In the genomic region with DNA sequence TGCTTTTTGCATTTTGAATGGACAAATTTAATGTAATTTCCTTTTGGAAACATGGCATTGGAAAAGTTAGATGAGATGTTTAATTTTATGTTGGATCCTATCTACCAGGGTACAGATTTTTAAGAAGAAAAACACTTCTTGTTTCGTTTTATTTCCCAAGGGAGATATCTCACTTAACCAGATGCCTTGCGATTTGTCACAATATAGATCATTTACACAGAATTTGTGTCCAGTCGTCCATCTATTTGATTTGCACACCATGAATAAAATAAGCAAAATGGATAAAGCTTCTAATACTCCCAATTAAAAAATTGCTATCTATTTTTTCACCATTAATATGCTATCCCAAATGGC, we compare ENCODE assay signal across 1 cellular context.
TF ChIP-seq lines count a peak whose summit lies in the region.

No MANE protein-coding gene starts in this region.

TF ChIP-seq in GM12878, 131 proteins besides CTCF, POLR2A, EP300 and RAD21 (continued from another document):
- TF ChIP-seq TAF1 (IDR thresholded peaks at IDR 0.05; ENCODE audit: borderline replicate concordance, low read depth, low read length), result no peak
- no peak for TF ChIP-seq RUNX3 (IDR thresholded peaks at IDR 0.05; ENCODE audit: low read length)
- TF ChIP-seq, protein P1, sequence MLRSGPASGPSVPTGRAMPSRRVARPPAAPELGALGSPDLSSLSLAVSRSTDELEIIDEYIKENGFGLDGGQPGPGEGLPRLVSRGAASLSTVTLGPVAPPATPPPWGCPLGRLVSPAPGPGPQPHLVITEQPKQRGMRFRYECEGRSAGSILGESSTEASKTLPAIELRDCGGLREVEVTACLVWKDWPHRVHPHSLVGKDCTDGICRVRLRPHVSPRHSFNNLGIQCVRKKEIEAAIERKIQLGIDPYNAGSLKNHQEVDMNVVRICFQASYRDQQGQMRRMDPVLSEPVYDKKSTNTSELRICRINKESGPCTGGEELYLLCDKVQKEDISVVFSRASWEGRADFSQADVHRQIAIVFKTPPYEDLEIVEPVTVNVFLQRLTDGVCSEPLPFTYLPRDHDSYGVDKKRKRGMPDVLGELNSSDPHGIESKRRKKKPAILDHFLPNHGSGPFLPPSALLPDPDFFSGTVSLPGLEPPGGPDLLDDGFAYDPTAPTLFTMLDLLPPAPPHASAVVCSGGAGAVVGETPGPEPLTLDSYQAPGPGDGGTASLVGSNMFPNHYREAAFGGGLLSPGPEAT (IDR thresholded peaks at IDR 0.05; ENCODE audit: low read depth), result no peak
- no peak for TF ChIP-seq BCL11A (IDR thresholded peaks at IDR 0.05; ENCODE audit: low read depth, low read length)
- TF ChIP-seq, protein P2, sequence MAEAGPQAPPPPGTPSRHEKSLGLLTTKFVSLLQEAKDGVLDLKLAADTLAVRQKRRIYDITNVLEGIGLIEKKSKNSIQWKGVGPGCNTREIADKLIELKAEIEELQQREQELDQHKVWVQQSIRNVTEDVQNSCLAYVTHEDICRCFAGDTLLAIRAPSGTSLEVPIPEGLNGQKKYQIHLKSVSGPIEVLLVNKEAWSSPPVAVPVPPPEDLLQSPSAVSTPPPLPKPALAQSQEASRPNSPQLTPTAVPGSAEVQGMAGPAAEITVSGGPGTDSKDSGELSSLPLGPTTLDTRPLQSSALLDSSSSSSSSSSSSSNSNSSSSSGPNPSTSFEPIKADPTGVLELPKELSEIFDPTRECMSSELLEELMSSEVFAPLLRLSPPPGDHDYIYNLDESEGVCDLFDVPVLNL (IDR thresholded peaks at IDR 0.05; ENCODE audit: low read depth, low read length), result no peak
- TF ChIP-seq EZH2 (IDR thresholded peaks at IDR 0.05; ENCODE audit: borderline replicate concordance, control insufficient read depth, low read depth, low read length), result no peak
- no peak for TF ChIP-seq ZBTB33 (IDR thresholded peaks at IDR 0.05)
- TF ChIP-seq CHD2 (IDR thresholded peaks at IDR 0.05; ENCODE audit: borderline replicate concordance, low read depth, low read length), result no peak
- TF ChIP-seq, protein P3, sequence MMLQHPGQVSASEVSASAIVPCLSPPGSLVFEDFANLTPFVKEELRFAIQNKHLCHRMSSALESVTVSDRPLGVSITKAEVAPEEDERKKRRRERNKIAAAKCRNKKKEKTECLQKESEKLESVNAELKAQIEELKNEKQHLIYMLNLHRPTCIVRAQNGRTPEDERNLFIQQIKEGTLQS (IDR thresholded peaks at IDR 0.05; ENCODE audit: borderline replicate concordance, extremely low read depth, low read depth, low read length), result no peak
TF ChIP-seq in GM12878: peak in this region for 0.
